ENCODE assay signal across 8 cellular contexts in the genomic region with DNA sequence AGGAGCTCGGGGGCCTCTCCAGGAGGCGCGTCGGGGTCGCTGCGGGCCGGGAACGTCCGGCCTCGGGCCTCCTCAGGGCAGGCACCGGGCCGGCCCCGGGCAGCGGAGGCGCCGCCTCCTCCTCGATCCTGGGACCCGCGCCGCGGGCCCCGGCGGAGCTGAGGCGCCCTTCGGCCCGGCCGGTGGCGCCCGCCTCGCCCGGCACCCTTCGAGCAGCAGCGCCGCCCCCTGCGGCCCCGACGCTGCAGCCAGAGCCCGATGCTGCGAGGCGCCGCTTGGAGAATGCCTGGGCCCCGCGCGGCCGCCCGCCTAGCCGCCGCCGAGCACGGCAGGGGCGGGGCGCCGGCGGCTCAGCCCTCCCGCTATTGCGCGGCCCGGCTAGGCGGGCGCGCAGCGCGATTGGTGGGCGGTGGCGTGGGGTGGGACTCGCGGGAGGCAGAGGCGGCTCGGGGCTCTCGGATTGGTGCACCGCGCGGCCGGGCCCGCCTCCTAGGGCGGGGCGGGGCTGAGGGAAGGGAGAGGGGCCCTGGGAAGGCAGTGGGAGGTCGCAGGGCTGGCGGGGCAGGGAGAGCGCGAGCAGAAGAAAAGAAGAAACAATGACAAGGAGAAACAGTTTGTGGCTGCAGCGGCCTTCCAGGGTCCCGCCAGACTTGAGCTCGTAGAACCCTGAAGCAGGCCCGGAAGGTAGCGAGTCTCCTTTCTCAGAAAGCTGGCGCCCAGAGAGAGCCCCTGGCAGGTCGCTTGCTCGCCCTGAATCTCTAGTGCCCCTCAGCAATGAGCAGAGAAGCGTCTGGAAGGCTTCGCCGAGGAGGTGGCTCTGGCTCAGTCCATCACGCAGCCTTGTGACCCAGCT. TPM values are rescaled to one million over a fixed set of nuclear protein-coding genes. Genes with fewer than 3 reads are reported as not detected.
A peak's percentile ranks its signal among the peaks of the same experiment; 100 is the strongest.
DNase-seq lines count a peak whose midpoint lies in the region; ATAC-seq and TF ChIP-seq lines count a peak whose summit lies in the region.

A gene (minus strand): TSS at position 284 of the 853 bp plus-strand sequence. CDS start 852 bp downstream, outside the sequence.

- H3K9me3 ChIP-seq in parathyroid adenoma (ENCODE audit: control insufficient read depth, low read length) (no peaks in the 10 kb centered on the region), tibial artery (no peaks in the 10 kb centered on the region)

- peak; percentile 75 for DNase-seq in NCI-H1417 treated with DMSO at 0.1 percent for 48 hours (lab: John Stamatoyannopoulos, UW)
- peak; percentile 88 for DNase-seq in SW480 (ENCODE audit: low spot score)
- DNase-seq in activated naive CD8-positive, alpha-beta T cell treated with anti-CD3 and anti-CD28 coated beads, Interleukin-2, amount 50 U/mL, for 16 hours (ENCODE audit: low read depth, low spot score): peak; percentile 94
- DNase-seq in Right ventricle myocardium superior: peak; percentile 97
- DNase-seq in tibial artery: peak; percentile 94 to 98

- intact Hi-C loops in Right ventricle myocardium superior (cut with DNase I): no loop called here
- intact Hi-C loops in tibial artery (cut with DNase I; ENCODE audit: low total_unique reads): no loop called here

- H3K9ac ChIP-seq in parathyroid adenoma: peak within 1 kb of the TSS; percentile 53

- peak within 1 kb of the TSS; percentile 83 for H2AFZ ChIP-seq in parathyroid adenoma

- H3K27ac ChIP-seq in parathyroid adenoma (peak within 1 kb of the TSS; percentile 89), tibial artery (peak within 1 kb of the TSS; percentile 82 to 85)

- peak; percentile 78 for ATAC-seq in HG02759 (IDR thresholded peaks at IDR 0.05; ENCODE audit: unreplicated experiment)
- ATAC-seq in Right ventricle myocardium superior (ENCODE audit: poor library complexity): peak; percentile 94

- H3K79me2 ChIP-seq in parathyroid adenoma: peaks cover 6% of the 10 kb centered on the region

- H3K4me3 ChIP-seq in GM12875 (ENCODE audit: low read depth, low read length) (peak within 1 kb of the TSS; percentile 76), parathyroid adenoma (ENCODE audit: low read depth, low read length) (peak within 1 kb of the TSS; percentile 80), tibial artery (peak within 1 kb of the TSS; percentile 69 to 76)

- no peaks in the 10 kb centered on the region for H3K36me3 ChIP-seq in parathyroid adenoma (ENCODE audit: control insufficient read depth, insufficient read depth, low read length)
- no peaks in the 10 kb centered on the region for H3K36me3 ChIP-seq in tibial artery

- H3K4me1 ChIP-seq in parathyroid adenoma (peaks cover 8% of the 10 kb centered on the region), tibial artery (peaks cover 5 to 49% (median 38%) of the 10 kb centered on the region in 4 donors)

- TF ChIP-seq CTCF in GM12875 (IDR thresholded peaks at IDR 0.05; ENCODE audit: borderline replicate concordance, insufficient read depth, low read depth, low read length): 0 out of 2 replicates have a peak, but pooled peaks have one; percentile 1
- no peak for TF ChIP-seq CTCF in parathyroid adenoma (IDR thresholded peaks at IDR 0.05)
- TF ChIP-seq CTCF in tibial artery (IDR thresholded peaks at IDR 0.05): no peak

- no peaks in the 10 kb centered on the region for H3K27me3 ChIP-seq in parathyroid adenoma (ENCODE audit: control insufficient read depth, insufficient read depth, low read length)
- H3K27me3 ChIP-seq in tibial artery: no peaks in the 10 kb centered on the region

- H3K4me2 ChIP-seq in parathyroid adenoma (ENCODE audit: low read length): peak within 1 kb of the TSS; percentile 99

RNA-seq across cellular contexts. Expression of the gene that starts here (rescaled TPM):
- 21.8 TPM for total RNA-seq in Right ventricle myocardium superior

Comparison
In these comparisons a context has a peak if more than half of its experiments do, and no peak if none do; other contexts are left out.
1. Peak in every context shown above with its lines: DNase-seq, ATAC-seq, H3K4me3 ChIP-seq and H3K27ac ChIP-seq.